Comparison of ENCODE assay signal across 9 cellular contexts in the genomic region with DNA sequence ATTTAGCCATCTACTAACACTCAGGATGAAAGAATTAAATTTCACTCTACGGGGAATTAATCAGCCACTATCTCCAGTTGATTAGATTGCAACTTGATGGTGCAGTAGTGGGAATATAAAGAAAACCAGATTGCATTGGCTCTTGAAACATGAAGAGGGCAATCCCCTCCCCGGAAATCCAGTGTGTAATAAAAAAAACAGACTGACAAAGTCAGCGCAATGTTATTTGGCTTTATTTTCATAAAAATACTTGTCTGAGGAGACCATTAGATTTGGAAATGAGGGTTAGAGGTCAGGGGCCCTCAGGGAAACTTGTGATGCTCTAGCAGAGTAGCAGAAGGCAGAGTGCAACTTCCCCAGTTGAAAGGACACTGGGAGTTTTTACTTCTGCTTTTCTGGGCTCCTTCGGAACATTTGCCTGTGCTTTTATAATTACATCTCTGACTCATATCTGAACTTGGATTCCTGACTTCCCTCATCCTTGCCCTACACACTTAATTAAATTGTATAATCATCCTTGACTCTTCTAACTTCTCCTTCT.
A peak's percentile ranks its signal among the peaks of the same experiment; 100 is the strongest.
DNase-seq lines count a peak whose midpoint lies in the region; ATAC-seq and TF ChIP-seq lines count a peak whose summit lies in the region.
"Had no signal": no experiment of that assay in that cellular context is flagged by ENCODE, and none has a peak within 500 bp of the region (broad histone marks: within the 10 kb centered on the region; RNA-seq: fewer than 3 reads in every experiment).

No MANE protein-coding gene starts in this region.

- no peak for TF ChIP-seq CTCF in fibroblast of mammary gland (conservative IDR thresholded peaks at IDR 0.05; ENCODE audit: control insufficient read depth, insufficient read depth, low read depth, low read length)

- peak overlapping the region; percentile 2 for H3K4me3 ChIP-seq in fibroblast of mammary gland (ENCODE audit: control insufficient read depth, low read depth, low read length)

- no peak for ATAC-seq in HG03439 (IDR thresholded peaks at IDR 0.05; ENCODE audit: unreplicated experiment)
- ATAC-seq: Panc1 had no signal

- DNase-seq in GM04503 (ENCODE audit: low read depth) (peak; percentile 28), MV-4-11 (lab: John Stamatoyannopoulos, UW) (peak; percentile 95), fibroblast of mammary gland (ENCODE audit: low read depth) (peak; percentile 91), pons (ENCODE audit: low spot score) (peak; percentile 78), HK-2 (ENCODE audit: unreplicated experiment) (no peak)
- DNase-seq in stimulated activated CD8-positive, alpha-beta memory T cell treated with anti-CD3 and anti-CD28 coated beads, Interleukin-4, amount 100 ng/mL, for 48 hours, result no peak
- DNase-seq in activated effector memory CD4-positive, alpha-beta T cell treated with anti-CD3 and anti-CD28 coated beads, Interleukin-2, amount 50 U/mL, for 16 hours, result no peak

Comparison
In these comparisons a context has a peak if more than half of its experiments do, and no peak if none do; other contexts are left out.
1. DNase-seq: peak in GM04503 (single experiment), MV-4-11 (single experiment), fibroblast of mammary gland (single experiment) and pons (single experiment); none in HK-2 (single experiment), stimulated activated CD8-positive, alpha-beta memory T cell treated with anti-CD3 and anti-CD28 coated beads, Interleukin-4, amount 100 ng/mL, for 48 hours (single experiment) and activated effector memory CD4-positive, alpha-beta T cell treated with anti-CD3 and anti-CD28 coated beads, Interleukin-2, amount 50 U/mL, for 16 hours (single experiment).